ENCODE assay signal across 23 cellular contexts in genomic region chr10:113538131-113538530, GRCh38. TPM values are rescaled to one million over a fixed set of nuclear protein-coding genes. Genes with fewer than 3 reads are reported as not detected.
DNase-seq lines count a peak whose midpoint lies in the region; ATAC-seq, FAIRE-seq and TF ChIP-seq lines count a peak whose summit lies in the region.
"Had no signal": no experiment of that assay in that cellular context is flagged by ENCODE, and none has a peak within 500 bp of the region (broad histone marks: within the 10 kb centered on the region; RNA-seq: fewer than 3 reads in every experiment).

No MANE protein-coding gene starts in this region.

- POLR2A ChIA-PET in HepG2 (lab: Yijun Ruan, JAX) = no interaction called here

- in situ Hi-C loops in HepG2 (cut with HindIII; ENCODE audit: extremely low pct_ligation_motif_present, low pct_unique_long_range_greater_than_20kb) = no loop called here

- H3K27ac ChIP-seq in HepG2 (ENCODE audit: extremely low read length, insufficient read depth, low read length) = no peak overlapping the region
- H3K27ac ChIP-seq: C4-2B, GM23248, HL-60 had no signal

- H4K20me1 ChIP-seq in HepG2 (ENCODE audit: insufficient read depth, low read length) = no peaks in the 10 kb centered on the region

- TF ChIP-seq EP300 in HepG2 (IDR thresholded peaks at IDR 0.05; ENCODE audit: low read depth in 2 of 2, low read length in 2 of 2) = no peak
- no peak for TF ChIP-seq EP300 in HepG2 (CRISPR knock-in tag; IDR thresholded peaks at IDR 0.05; ENCODE audit: borderline replicate concordance)

- BruUV-seq in HepG2 (replicated peaks; lab: Mats Ljungman, UMichigan) = no TSS peak

- H3K4me1 ChIP-seq in HepG2 (ENCODE audit: insufficient read depth, low read length) = peaks cover 61% of the 10 kb centered on the region
- H3K4me1 ChIP-seq: HAP-1 had no signal

- TF ChIP-seq RAD21 in HepG2 (CRISPR knock-in tag; IDR thresholded peaks at IDR 0.05) = no peak

- no peak overlapping the region for H3K4me2 ChIP-seq in HepG2 (ENCODE audit: low read depth, low read length)

- no peaks in the 10 kb centered on the region for H3K36me3 ChIP-seq in HepG2 (replicated peaks in 1 of 2; ENCODE audit: control insufficient read depth in 1 of 2, insufficient read depth in 2 of 2, low read length in 2 of 2)
- H3K36me3 ChIP-seq: HAP-1 had no signal

- intact Hi-C loops in HepG2 (cut with micrococcal nuclease; ENCODE audit: unreplicated experiment) = no loop called here

- FAIRE-seq in HepG2 (lab: Jason Lieb, UNC) = no peak
- FAIRE-seq: A204.1, D721Med, GM12878, GM19239 had no signal

- peaks cover 0 to 1% of the 10 kb centered on the region in 2 experiments; a peak in 1 of 5 replicates for H3K27me3 ChIP-seq in HepG2 (ENCODE audit: control insufficient read depth in 1 of 2, insufficient read depth in 2 of 2, low read length in 2 of 2)

- DNase-seq in ELR (ENCODE audit: low read depth) = peak; percentile 10
- DNase-seq in RPMI7951 (ENCODE audit: low read depth) = peak; percentile 10
- no peak for DNase-seq in HepG2 (ENCODE audit: low spot score)
- no peak for DNase-seq in AML-193 (lab: John Stamatoyannopoulos, UW)
- no peak for DNase-seq in HUDEP-2 (lab: John Stamatoyannopoulos, UW; ENCODE audit: unreplicated experiment in 76 of 76)
- DNase-seq in foreskin fibroblast = no peak
- DNase-seq in iPS-NIHi7 (ENCODE audit: extremely low spot score) = no peak
- DNase-seq: ACHN; Caco-2; CD4-positive, alpha-beta T cell; GM23248; KBM-7 had no signal

- no peaks in the 10 kb centered on the region for H3K79me2 ChIP-seq in HepG2 (ENCODE audit: insufficient read depth, low read length)

- ATAC-seq in HepG2 = no peak
- ATAC-seq: GM12878 had no signal

- WGBS in HepG2 (ENCODE audit: low lambda C conversion rate) = 37% methylated on average over 1 of the region's 1 CpG

- TF ChIP-seq CTCF in HepG2 (CRISPR knock-in tag; IDR thresholded peaks at IDR 0.05) (no peak), foreskin fibroblast (IDR thresholded peaks at IDR 0.05; ENCODE audit: low read depth, low read length) (no peak)

- H2AFZ ChIP-seq in HepG2 (ENCODE audit: low read length) = no peak overlapping the region
- H2AFZ ChIP-seq: GM23248 had no signal

- no peak for TF ChIP-seq POLR2A in HepG2 (IDR thresholded peaks at IDR 0.05; ENCODE audit: insufficient read depth in 1 of 2, low read depth in 2 of 2, low read length in 2 of 2)

- H3K4me3 ChIP-seq in HepG2 (replicated peaks in 1 of 3; ENCODE audit: insufficient read depth in 1 of 3, low read depth in 2 of 3, low read length in 3 of 3) (no peak overlapping the region), foreskin fibroblast (ENCODE audit: low read depth in 1 of 2, low read length in 2 of 2) (no peak overlapping the region)
- H3K4me3 ChIP-seq: GM12878, GM23248, HAP-1 had no signal

- CTCF ChIA-PET in HepG2 (lab: Yijun Ruan, JAX; ENCODE audit: low intra/inter-chr PET ratio, low total read pairs) = no interaction called here

- no peak overlapping the region for H3K9ac ChIP-seq in HepG2 (ENCODE audit: insufficient read depth, low read depth, low read length)
- H3K9ac ChIP-seq: GM23248 had no signal

- no peaks in the 10 kb centered on the region for H3K9me3 ChIP-seq in HepG2 (ENCODE audit: low read length)
- H3K9me3 ChIP-seq: HAP-1 had no signal

TF ChIP-seq in HepG2, 621 proteins besides CTCF, POLR2A, EP300 and RAD21:
- no peak for TF ChIP-seq ZBED4 (CRISPR knock-in tag; IDR thresholded peaks at IDR 0.05; ENCODE audit: borderline replicate concordance)
- no peak for TF ChIP-seq HNRNPH1 (optimal IDR thresholded peaks at IDR 0.05; ENCODE audit: low read depth, low read length)
- TF ChIP-seq RCOR2 (CRISPR knock-in tag; IDR thresholded peaks at IDR 0.05) = no peak
- TF ChIP-seq NFYB (CRISPR knock-in tag; IDR thresholded peaks at IDR 0.05) = no peak
- 0 out of 2 replicates have a peak, but pooled peaks have one; percentile 8 for TF ChIP-seq CEBPB (IDR thresholded peaks at IDR 0.05; ENCODE audit: borderline replicate concordance, low read depth, low read length)
- TF ChIP-seq JDP2 (CRISPR knock-in tag; IDR thresholded peaks at IDR 0.05; ENCODE audit: borderline replicate concordance) = no peak

RNA-seq across cellular contexts. Expression of gene HABP2, which starts 14.7 kb away (rescaled TPM):
- total RNA-seq in RPMI7951 (2014; rRNA removed; shearing (Covaris generic)) = not detected in 2 replicates
- total RNA-seq in HepG2 (2016; rRNA removed; fragmentation: Illumina TruSeq; extraction: Trizol) = 0.13 TPM in 1 of 2 replicates, not detected in the other
- not detected in 2 replicates for total RNA-seq in HepG2 (2016; cell fraction: cytosol; rRNA removed; fragmentation: Illumina TruSeq; extraction: Trizol; ENCODE audit: low read depth)
- total RNA-seq in HepG2 (2016; cell fraction: insoluble cytoplasmic fraction; rRNA removed; fragmentation: Illumina TruSeq; extraction: Trizol) = 0.04 and 0.06 TPM in 2 replicates
- not detected in 2 replicates for total RNA-seq in HepG2 (2016; cell fraction: membrane; rRNA removed; fragmentation: Illumina TruSeq; extraction: Trizol)
- 0.16 TPM in 1 of 2 replicates, not detected in the other for total RNA-seq in HepG2 (2016; cell fraction: nucleus; rRNA removed; fragmentation: Illumina TruSeq; extraction: Trizol)
- 0.12 TPM in 2 replicates for polyA plus RNA-seq in HepG2 (2011; rRNA removed)
- polyA plus RNA-seq in HepG2 (2011; cell fraction: cytosol; rRNA removed) = 0.10 and 0.11 TPM in 2 replicates
- 0.03 and 0.06 TPM in 2 replicates for polyA plus RNA-seq in HepG2 (2011; cell fraction: nucleus; rRNA removed)
- 0.04 TPM in 1 of 2 replicates, not detected in the other for polyA plus RNA-seq in HepG2 (2012)
- polyA plus RNA-seq in HepG2 (2016; cell fraction: cytosol; fragmentation: Illumina TruSeq; extraction: Trizol; ENCODE audit: low read depth) = not detected in 2 replicates
- not detected in 2 replicates for polyA plus RNA-seq in HepG2 (2016; cell fraction: insoluble cytoplasmic fraction; fragmentation: Illumina TruSeq; extraction: Trizol; ENCODE audit: low read depth)
- polyA plus RNA-seq in HepG2 (2016; cell fraction: membrane; fragmentation: Illumina TruSeq; extraction: Trizol; ENCODE audit: low read depth) = not detected in 2 replicates
- polyA plus RNA-seq in HepG2 (2016; cell fraction: nucleus; fragmentation: Illumina TruSeq; extraction: Trizol; ENCODE audit: insufficient read depth, low read depth) = not detected in 2 replicates
- not detected in 2 replicates for polyA minus RNA-seq in HepG2 (2011; rRNA and poly(A)+ RNA removed; ENCODE audit: low replicate concordance)
- not detected in 2 replicates for polyA minus RNA-seq in HepG2 (2011; cell fraction: cytosol; rRNA and poly(A)+ RNA removed)
- polyA minus RNA-seq in HepG2 (2011; cell fraction: nucleus; rRNA and poly(A)+ RNA removed) = not detected in 2 replicates
- total RNA-seq: CD4-positive, alpha-beta T cell; G401; GM23248; H4; HT1080 had no signal
- polyA plus RNA-seq: GM12878, GM23248, IgD-negative memory B cell had no signal

Comparison
In these comparisons a context has a peak if more than half of its experiments do, and no peak if none do; other contexts are left out.
1. DNase-seq: peak in ELR (single experiment) and RPMI7951 (single experiment); none in HepG2 (single experiment), AML-193 (0 of 2), HUDEP-2 (0 of 76), foreskin fibroblast (0 of 2) and iPS-NIHi7 (single experiment).